10 cellular contexts compared by ENCODE assay signal in genomic region chr5:126003309-126003708, GRCh38.
DNase-seq lines count a peak whose midpoint lies in the region; ATAC-seq and TF ChIP-seq lines count a peak whose summit lies in the region.
"Had no signal": no experiment of that assay in that cellular context is flagged by ENCODE, and none has a peak within 500 bp of the region (broad histone marks: within the 10 kb centered on the region; RNA-seq: fewer than 3 reads in every experiment).

No MANE protein-coding gene starts in this region.

- no peak for TF ChIP-seq POLR2A in esophagus muscularis mucosa (IDR thresholded peaks at IDR 0.05; ENCODE audit: low read depth)

- peak; percentile 79 for DNase-seq in M059J (ENCODE audit: low read depth)
- no peak for DNase-seq in esophagus muscularis mucosa (ENCODE audit: extremely low spot score)
- DNase-seq in neuronal stem cell (ENCODE audit: low spot score), result no peak
- no peak for DNase-seq in NCI-H146 (lab: John Stamatoyannopoulos, UW)
- DNase-seq in GDM1 (lab: John Stamatoyannopoulos, UW), result no peak
- DNase-seq: effector CD4-positive, alpha-beta T cell had no signal

- intact Hi-C loops in esophagus muscularis mucosa (cut with DNase I), result no loop called here

- H4K8ac ChIP-seq in neuronal stem cell (ENCODE audit: low read depth, low read length), result no peak overlapping the region

- H3K14ac ChIP-seq in neuronal stem cell (ENCODE audit: low read length), result no peak overlapping the region

- no peak overlapping the region for H3K4ac ChIP-seq in neuronal stem cell (ENCODE audit: low read length)

- ATAC-seq in HG02610 (IDR thresholded peaks at IDR 0.05; ENCODE audit: unreplicated experiment), result no peak
- no peak for ATAC-seq in GM18511 (IDR thresholded peaks at IDR 0.05; ENCODE audit: unreplicated experiment)

- no peaks in the 10 kb centered on the region for H3K79me1 ChIP-seq in neuronal stem cell (ENCODE audit: low read depth, low read length)

- no peak overlapping the region for H2BK15ac ChIP-seq in neuronal stem cell (ENCODE audit: low read length)

- no peak overlapping the region for H2AFZ ChIP-seq in ACC112 (ENCODE audit: low read length, unreplicated experiment)
- peak overlapping the region; percentile 8 for H2AFZ ChIP-seq in neuronal stem cell (ENCODE audit: low read length)

- no peak overlapping the region for H2BK12ac ChIP-seq in neuronal stem cell (ENCODE audit: low read length)

- TF ChIP-seq CTCF in esophagus muscularis mucosa (IDR thresholded peaks at IDR 0.05), result no peak

- H3K27ac ChIP-seq in ACC112 (ENCODE audit: low read depth, low read length), result peak overlapping the region; percentile 95
- peak overlapping the region; percentile 55 to 72 (median 65) for H3K27ac ChIP-seq in esophagus muscularis mucosa (replicated peaks in 1 of 4)
- no peak overlapping the region for H3K27ac ChIP-seq in neuronal stem cell (replicated peaks; ENCODE audit: low read length)

- H2AK5ac ChIP-seq in neuronal stem cell (ENCODE audit: low read depth, low read length), result no peak overlapping the region

- H4K91ac ChIP-seq in neuronal stem cell (ENCODE audit: low read depth, low read length, poor library complexity), result no peak overlapping the region

- H3K9ac ChIP-seq in neuronal stem cell (ENCODE audit: low read depth, low read length, poor library complexity), result no peak overlapping the region

- no peak overlapping the region for H3K4me2 ChIP-seq in neuronal stem cell (ENCODE audit: insufficient read depth, low read length, poor library complexity, severe bottlenecking)

- H3K79me2 ChIP-seq in ACC112 (ENCODE audit: control insufficient read depth, insufficient read depth, low read length, unreplicated experiment), result no peaks in the 10 kb centered on the region

- H3K36me3 ChIP-seq in ACC112 (ENCODE audit: insufficient read depth, low read length), result no peaks in the 10 kb centered on the region
- no peaks in the 10 kb centered on the region for H3K36me3 ChIP-seq in esophagus muscularis mucosa
- H3K36me3 ChIP-seq in neuronal stem cell (replicated peaks in 1 of 2; ENCODE audit: control insufficient read depth in 2 of 2, insufficient read depth in 2 of 2, low read length in 2 of 2), result no peaks in the 10 kb centered on the region
- H3K36me3 ChIP-seq: upper lobe of left lung had no signal

- H3K23ac ChIP-seq in neuronal stem cell (ENCODE audit: low read depth, low read length, poor library complexity), result no peak overlapping the region

- no peak overlapping the region for H3K18ac ChIP-seq in neuronal stem cell (ENCODE audit: low read length)

- no peak for TF ChIP-seq EP300 in esophagus muscularis mucosa (IDR thresholded peaks at IDR 0.05)

- H3K27me3 ChIP-seq in ACC112 (ENCODE audit: insufficient read depth, low read length) (no peaks in the 10 kb centered on the region), esophagus muscularis mucosa (no peaks in the 10 kb centered on the region), neuronal stem cell (ENCODE audit: control insufficient read depth in 3 of 3, insufficient read depth in 3 of 3, low read depth in 1 of 3, low read length in 3 of 3) (no peaks in the 10 kb centered on the region)
- H3K27me3 ChIP-seq: upper lobe of left lung had no signal

- no peaks in the 10 kb centered on the region for H3K9me3 ChIP-seq in esophagus muscularis mucosa
- H3K9me3 ChIP-seq in neuronal stem cell (replicated peaks in 1 of 2; ENCODE audit: control insufficient read depth in 2 of 2, insufficient read depth in 1 of 2, low read depth in 1 of 2, low read length in 2 of 2), result no peaks in the 10 kb centered on the region
- H3K9me3 ChIP-seq: upper lobe of left lung had no signal

- 75% methylated on average over 3 of the region's 3 CpGs for WGBS in esophagus muscularis mucosa
- WGBS in neuronal stem cell (ENCODE audit: extremely low coverage in 2 of 2, insufficient read length in 2 of 2, insufficient replicate concordance in 1 of 2), 2 donors, result no CpG with 5 or more reads among the region's 3 CpGs

- H3K4me1 ChIP-seq in ACC112 (ENCODE audit: control insufficient read depth, insufficient read depth, low read length, unreplicated experiment), result peaks cover 45% of the 10 kb centered on the region
- peaks cover 28 to 41% (median 35%) of the 10 kb centered on the region in 4 donors for H3K4me1 ChIP-seq in esophagus muscularis mucosa
- peaks cover 0 to 3% of the 10 kb centered on the region in 2 donors for H3K4me1 ChIP-seq in neuronal stem cell (ENCODE audit: control insufficient read depth in 2 of 2, insufficient read depth in 1 of 2, low read depth in 1 of 2, low read length in 2 of 2)

- H2BK5ac ChIP-seq in neuronal stem cell (ENCODE audit: low read length), result no peak overlapping the region

- peak overlapping the region; percentile 54; the same call in 1 of the 2 replicates for H3K4me3 ChIP-seq in ACC112 (ENCODE audit: low read depth, low read length)
- H3K4me3 ChIP-seq in esophagus muscularis mucosa, result no peak overlapping the region
- H3K4me3 ChIP-seq in neuronal stem cell (ENCODE audit: low read length in 2 of 2), result no peak overlapping the region
- H3K4me3 ChIP-seq: upper lobe of left lung had no signal

- H2BK120ac ChIP-seq in neuronal stem cell (ENCODE audit: low read depth, low read length), result no peak overlapping the region
